Comparison of ENCODE assay signal across 1 cellular context in the genomic region with DNA sequence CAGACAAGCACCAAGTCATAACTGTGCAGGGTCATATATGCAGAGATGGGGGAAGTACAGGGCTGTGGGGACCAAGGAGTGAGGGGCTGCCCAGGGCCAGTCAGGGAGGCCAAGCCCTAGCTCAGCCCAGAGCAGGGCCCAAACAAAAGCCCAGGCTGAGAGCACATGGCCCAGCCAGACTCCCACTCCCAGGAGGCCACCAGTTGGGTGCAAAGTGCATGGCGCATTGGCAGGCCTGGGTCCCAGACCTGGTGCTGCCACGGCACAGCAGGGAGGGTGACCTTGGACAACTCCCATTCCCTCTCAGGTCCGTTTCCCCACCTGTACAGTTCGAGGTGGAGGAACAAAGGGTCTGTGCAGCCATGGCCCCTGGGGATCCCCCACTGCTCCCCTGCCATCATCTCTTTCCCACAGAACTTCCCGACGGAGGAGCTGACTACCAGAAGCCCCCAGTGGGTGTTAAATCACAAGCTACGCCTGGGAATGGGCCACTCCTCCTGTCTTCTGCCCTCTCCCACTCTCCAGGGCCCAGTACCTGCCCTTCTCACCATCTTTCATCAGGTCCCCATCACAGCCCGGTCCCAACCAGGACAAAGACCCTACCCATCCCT.
TF ChIP-seq lines count a peak whose summit lies in the region.

No MANE protein-coding gene starts in this region.

TF ChIP-seq in IMR-90, 13 proteins besides CTCF, POLR2A, EP300 and RAD21 (continued from another document):
- TF ChIP-seq, protein P1, sequence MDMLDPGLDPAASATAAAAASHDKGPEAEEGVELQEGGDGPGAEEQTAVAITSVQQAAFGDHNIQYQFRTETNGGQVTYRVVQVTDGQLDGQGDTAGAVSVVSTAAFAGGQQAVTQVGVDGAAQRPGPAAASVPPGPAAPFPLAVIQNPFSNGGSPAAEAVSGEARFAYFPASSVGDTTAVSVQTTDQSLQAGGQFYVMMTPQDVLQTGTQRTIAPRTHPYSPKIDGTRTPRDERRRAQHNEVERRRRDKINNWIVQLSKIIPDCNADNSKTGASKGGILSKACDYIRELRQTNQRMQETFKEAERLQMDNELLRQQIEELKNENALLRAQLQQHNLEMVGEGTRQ (IDR thresholded peaks at IDR 0.05; ENCODE audit: low read depth, low read length), result no peak
- TF ChIP-seq NFE2L2 (IDR thresholded peaks at IDR 0.05; ENCODE audit: low read depth, low read length), result no peak
- no peak for TF ChIP-seq MXI1 (IDR thresholded peaks at IDR 0.05; ENCODE audit: borderline replicate concordance, low read depth, low read length)
- TF ChIP-seq BHLHE40 (IDR thresholded peaks at IDR 0.05; ENCODE audit: low read depth, low read length), result no peak
- no peak for TF ChIP-seq CEBPB (IDR thresholded peaks at IDR 0.05; ENCODE audit: low read depth, low read length)
- TF ChIP-seq CHD1 (IDR thresholded peaks at IDR 0.05; ENCODE audit: low read depth, low read length), result no peak
- TF ChIP-seq, protein P2, sequence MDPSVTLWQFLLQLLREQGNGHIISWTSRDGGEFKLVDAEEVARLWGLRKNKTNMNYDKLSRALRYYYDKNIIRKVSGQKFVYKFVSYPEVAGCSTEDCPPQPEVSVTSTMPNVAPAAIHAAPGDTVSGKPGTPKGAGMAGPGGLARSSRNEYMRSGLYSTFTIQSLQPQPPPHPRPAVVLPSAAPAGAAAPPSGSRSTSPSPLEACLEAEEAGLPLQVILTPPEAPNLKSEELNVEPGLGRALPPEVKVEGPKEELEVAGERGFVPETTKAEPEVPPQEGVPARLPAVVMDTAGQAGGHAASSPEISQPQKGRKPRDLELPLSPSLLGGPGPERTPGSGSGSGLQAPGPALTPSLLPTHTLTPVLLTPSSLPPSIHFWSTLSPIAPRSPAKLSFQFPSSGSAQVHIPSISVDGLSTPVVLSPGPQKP (IDR thresholded peaks at IDR 0.05; ENCODE audit: borderline replicate concordance, low read depth, low read length), result no peak
- TF ChIP-seq RCOR1 (IDR thresholded peaks at IDR 0.05; ENCODE audit: insufficient replicate concordance, low read length), result no peak
TF ChIP-seq in IMR-90: peak in this region for 0.
